Comparison of ENCODE assay signal across 24 cellular contexts in genomic region chr16:57471209-57471608, GRCh38. TPM values are rescaled to one million over a fixed set of nuclear protein-coding genes. Genes with fewer than 3 reads are reported as not detected.
DNase-seq lines count a peak whose midpoint lies in the region; ATAC-seq, FAIRE-seq and TF ChIP-seq lines count a peak whose summit lies in the region.
"Had no signal": no experiment of that assay in that cellular context is flagged by ENCODE, and none has a peak within 500 bp of the region (broad histone marks: within the 10 kb centered on the region; RNA-seq: fewer than 3 reads in every experiment).

No MANE protein-coding gene starts in this region.

- H4K20me1 ChIP-seq in K562 (replicated peaks; ENCODE audit: control insufficient read depth, insufficient read depth, low read length), result 0 out of 2 replicates have a peak, but pooled peaks cover 4% of the 10 kb centered on the region

- H2BK5ac ChIP-seq in trophoblast cell (ENCODE audit: low read depth, low read length, poor library complexity), result no peak overlapping the region

- no peak for FAIRE-seq in K562 (lab: Jason Lieb, UNC)

- 100% methylated on average over 1 of the region's 1 CpG for WGBS in K562 (ENCODE audit: insufficient coverage, low coverage, missing lambda C conversion rate)
- no CpG with 5 or more reads among the region's 1 CpG for WGBS in trophoblast cell (ENCODE audit: extremely low coverage, insufficient coverage, insufficient read length)

- TF ChIP-seq CTCF in K562 (IDR thresholded peaks at IDR 0.05 in 2 of 3, conservative IDR thresholded peaks at IDR 0.05 in 1 of 3; ENCODE audit: insufficient read depth in 2 of 3, low read depth in 1 of 3, low read length in 3 of 3), result no peak

- POLR2A ChIA-PET in K562 (lab: Yijun Ruan, JAX), result interaction anchor here (1.1 to 1.5 kb wide), 5 partner anchors 9 to 170 kb away, joined by 3 to 7 read pairs (median 3); partner anchors contain the start of genes ADGRG5, CIAPIN1, COQ9 and POLR2C

- peak; percentile 58 for DNase-seq in ACHN
- no peak for DNase-seq in K562 (ENCODE audit: extremely low read depth in 1 of 4, low spot score in 3 of 4)
- DNase-seq in left lobe of liver (ENCODE audit: low spot score), result peak; percentile 54
- no peak for DNase-seq in trophoblast cell
- no peak for DNase-seq in mesenteric fat pad (ENCODE audit: low spot score)
- DNase-seq in stimulated activated CD4-positive, alpha-beta T cell treated with anti-CD3 and anti-CD28 coated beads, Interleukin-15, amount 100 ng/mL, for 24 hours, result no peak
- DNase-seq in RPMI8226, result no peak
- DNase-seq: activated CD4-positive, alpha-beta T cell treated with anti-CD3 and anti-CD28 coated beads, Interleukin-2, amount 10 ng/mL, durations not matched to agents 24 days and 14 days; activated effector memory CD4-positive, alpha-beta T cell treated with Interleukin-2 at 50 U/mL for 16 hours; DND-41; foreskin melanocyte; Kasumi-1; kidney glomerular epithelial cell; NCI-H1092; NCI-H2029 treated with DMSO at 0.1 percent for 48 hours; NCI-H345; retina; SHP77; T-helper 1 cell had no signal

- H2AK5ac ChIP-seq in trophoblast cell (ENCODE audit: low read length), result no peak overlapping the region

- TF ChIP-seq POLR2A in K562 (conservative IDR thresholded peaks at IDR 0.05), result no peak

- CTCF ChIA-PET in K562 (lab: Yijun Ruan, JAX; ENCODE audit: low intra/inter-chr PET ratio), result interaction anchor here (0.6 kb wide), 1 partner anchor 893 kb away, joined by 3 read pairs; no protein-coding TSS in a partner anchor

- H2AFZ ChIP-seq in K562 (ENCODE audit: low read depth, low read length) (no peak overlapping the region), trophoblast cell (ENCODE audit: insufficient read depth, low read length, poor library complexity) (no peak overlapping the region)

- intact Hi-C loops in K562 (cut with micrococcal nuclease), result no loop called here

- TSS peak; percentile 24 for BruUV-seq in K562 (replicated peaks; lab: Mats Ljungman, UMichigan)

- no peak overlapping the region for H3K14ac ChIP-seq in trophoblast cell (ENCODE audit: low read length)

- H3K36me3 ChIP-seq in K562 (ENCODE audit: control insufficient read depth, insufficient read depth, low read length), result peaks cover 76% of the 10 kb centered on the region
- peaks cover 71 to 83% of the 10 kb centered on the region in 2 experiments for H3K36me3 ChIP-seq in trophoblast cell (ENCODE audit: control insufficient read depth in 1 of 2, insufficient read depth in 2 of 2, low read length in 2 of 2)

- ATAC-seq in K562 (no peak), left lobe of liver (peak; percentile 42), SK-N-SH treated with all-trans-retinoic acid at 6 μM for 48 hours (no peak)
- ATAC-seq: HCT116 had no signal

- H3K18ac ChIP-seq in trophoblast cell (ENCODE audit: low read length), result no peak overlapping the region

- no peak overlapping the region for H3K4me2 ChIP-seq in K562 (ENCODE audit: insufficient read depth, low read length)
- H3K4me2 ChIP-seq in trophoblast cell (ENCODE audit: low read length), result no peak overlapping the region

- H3K79me1 ChIP-seq in trophoblast cell (ENCODE audit: low read length), result peaks cover 12% of the 10 kb centered on the region

- H4K91ac ChIP-seq in trophoblast cell (ENCODE audit: low read depth, low read length), result no peak overlapping the region

- no peak overlapping the region for H3K27ac ChIP-seq in K562 (ENCODE audit: extremely low read depth, low read depth, low read length)
- peak overlapping the region; percentile 7 for H3K27ac ChIP-seq in trophoblast cell (ENCODE audit: low read depth, low read length)
- H3K27ac ChIP-seq: suprapubic skin had no signal

- no peak overlapping the region for H4K8ac ChIP-seq in trophoblast cell (ENCODE audit: low read depth, low read length)

- H4K12ac ChIP-seq in trophoblast cell (ENCODE audit: low read depth, low read length), result no peak overlapping the region

- no peaks in the 10 kb centered on the region for H3K9me3 ChIP-seq in K562 (replicated peaks; ENCODE audit: control insufficient read depth, insufficient read depth, low read depth, low read length)
- H3K9me3 ChIP-seq in trophoblast cell (ENCODE audit: insufficient read depth, low read depth, low read length), result no peaks in the 10 kb centered on the region
- H3K9me3 ChIP-seq: adrenal gland, suprapubic skin had no signal

- H3K27me3 ChIP-seq in K562 (ENCODE audit: control insufficient read depth in 2 of 2, insufficient read depth in 2 of 2, low read length in 2 of 2) (no peaks in the 10 kb centered on the region), trophoblast cell (ENCODE audit: insufficient read depth, low read length) (no peaks in the 10 kb centered on the region)
- H3K27me3 ChIP-seq: adrenal gland, dorsolateral prefrontal cortex, suprapubic skin had no signal

- TF ChIP-seq RAD21 in K562 (CRISPR knock-in tag; conservative IDR thresholded peaks at IDR 0.05 in 1 of 2, IDR thresholded peaks at IDR 0.05 in 1 of 2), result no peak

- H3K9ac ChIP-seq in K562 (ENCODE audit: insufficient read depth in 1 of 2, low read depth in 2 of 2, low read length in 2 of 2), result no peak overlapping the region
- no peak overlapping the region for H3K9ac ChIP-seq in trophoblast cell (ENCODE audit: low read length)

- in situ Hi-C loops in ACHN (cut with HindIII; ENCODE audit: low pct_ligation_motif_present, low pct_unique_long_range_greater_than_20kb, low sequenced_read_pairs), result no loop called here
- in situ Hi-C loops in K562 (cut with MboI), result no loop called here

- H3K4me3 ChIP-seq in K562 (no peak overlapping the region), trophoblast cell (ENCODE audit: low read depth, low read length) (no peak overlapping the region)
- H3K4me3 ChIP-seq: adrenal gland, dorsolateral prefrontal cortex, suprapubic skin had no signal

- H3K9me1 ChIP-seq in K562 (ENCODE audit: control insufficient read depth, insufficient read depth, low read length), result peaks cover 3% of the 10 kb centered on the region

- TF ChIP-seq EP300 in K562 (IDR thresholded peaks at IDR 0.05; ENCODE audit: low read length), result no peak

- H3K79me2 ChIP-seq in K562 (ENCODE audit: control insufficient read depth, insufficient read depth, low read length) (no peaks in the 10 kb centered on the region), trophoblast cell (ENCODE audit: control insufficient read depth, insufficient read depth, low read length, poor library complexity) (no peaks in the 10 kb centered on the region)

- no peak overlapping the region for H2BK120ac ChIP-seq in trophoblast cell (ENCODE audit: insufficient read depth, low read length, poor library complexity)

- H3K23ac ChIP-seq in trophoblast cell (ENCODE audit: low read length), result no peak overlapping the region

- no peak overlapping the region for H2BK12ac ChIP-seq in trophoblast cell (ENCODE audit: low read length)

- H3K4ac ChIP-seq in trophoblast cell (ENCODE audit: low read depth, low read length), result no peak overlapping the region

- H3K4me1 ChIP-seq in K562 (replicated peaks in 1 of 2; ENCODE audit: control insufficient read depth in 2 of 2, insufficient read depth in 2 of 2, low read length in 2 of 2), result peaks cover 3 to 13% of the 10 kb centered on the region in 2 experiments; a peak in 4 of 5 replicates
- peaks cover 12 to 15% of the 10 kb centered on the region in 2 experiments for H3K4me1 ChIP-seq in trophoblast cell (ENCODE audit: control insufficient read depth in 1 of 2, insufficient read depth in 2 of 2, low read length in 2 of 2)

RNA-seq across cellular contexts. Expression of gene POLR2C, which starts 8.7 kb away (rescaled TPM):
- 125 and 216 TPM in 2 replicates for total RNA-seq in K562 (2011; cell fraction: chromatin; rRNA removed; ENCODE audit: low replicate concordance)
- total RNA-seq in K562 (2011; cell fraction: nucleolus; rRNA removed), result 143 and 160 TPM in 2 replicates
- 131 and 142 TPM in 2 replicates for total RNA-seq in K562 (2011; cell fraction: nucleoplasm; rRNA removed)
- total RNA-seq in K562 (2014; rRNA removed) (131 and 139 TPM in 2 replicates), K562 (2014; rRNA removed; fragmentation: Illumina TruSeq; extraction: Trizol) (89.3 and 90.1 TPM in 2 replicates), K562 (2015; rRNA removed; fragmentation: Illumina TruSeq; extraction: Trizol) (92.3 and 93.9 TPM in 2 replicates), K562 (2021) (77.2 and 84.5 TPM in 2 replicates), left lobe of liver (34.1 TPM), mesenteric fat pad (42.9 TPM)
- polyA plus RNA-seq in K562 (2011; rRNA removed) (163 and 170 TPM in 2 replicates), K562 (2014; fragmentation: Illumina TruSeq; extraction: Trizol) (107 and 131 TPM in 2 replicates), K562 (2014; fragmentation: Nextera tagmentation; extraction: Ambion mirVana) (10 to 100 TPM; 70.3 to 87.4 TPM), K562 (2014; rRNA removed) (97.5 and 108 TPM in 2 replicates)
- polyA plus RNA-seq in K562 (2011; cell fraction: cytosol; rRNA removed), result 234 and 242 TPM in 2 replicates
- 143 and 206 TPM in 2 replicates for polyA plus RNA-seq in K562 (2011; cell fraction: nucleus; rRNA removed)
- 79.8 and 97.9 TPM in 2 replicates for polyA plus RNA-seq in K562 (2012)
- 176 and 218 TPM in 2 replicates for polyA minus RNA-seq in K562 (2011; rRNA and poly(A)+ RNA removed)
- 109 TPM in 2 replicates for polyA minus RNA-seq in K562 (2011; cell fraction: cytosol; rRNA and poly(A)+ RNA removed)
- 69.1 and 102 TPM in 2 replicates for polyA minus RNA-seq in K562 (2011; cell fraction: nucleus; rRNA and poly(A)+ RNA removed)
- 49.8 and 50.6 TPM in 2 replicates for polyA plus RNA-seq in trophoblast cell (2013)

RNA-seq across cellular contexts. Expression of gene DOK4, which starts 15.1 kb away (rescaled TPM):
- total RNA-seq in K562 (2011; cell fraction: chromatin; rRNA removed; ENCODE audit: low replicate concordance), result 3.9 and 13.2 TPM in 2 replicates
- total RNA-seq in K562 (2011; cell fraction: nucleolus; rRNA removed), result 9.2 and 12.2 TPM in 2 replicates
- 6.3 and 7.6 TPM in 2 replicates for total RNA-seq in K562 (2011; cell fraction: nucleoplasm; rRNA removed)
- total RNA-seq in K562 (2014; rRNA removed) (14.4 and 18.9 TPM in 2 replicates), K562 (2014; rRNA removed; fragmentation: Illumina TruSeq; extraction: Trizol) (2.3 and 3.2 TPM in 2 replicates), K562 (2015; rRNA removed; fragmentation: Illumina TruSeq; extraction: Trizol) (8.3 and 9.3 TPM in 2 replicates), K562 (2021) (11.0 and 11.4 TPM in 2 replicates), left lobe of liver (43.9 TPM), mesenteric fat pad (7.3 TPM)
- polyA plus RNA-seq in K562 (2011; rRNA removed) (10.8 and 11.3 TPM in 2 replicates), K562 (2014; fragmentation: Illumina TruSeq; extraction: Trizol) (6.5 and 9.5 TPM in 2 replicates), K562 (2014; fragmentation: Nextera tagmentation; extraction: Ambion mirVana) (under 1 TPM; 0.10 TPM), K562 (2014; rRNA removed) (12.4 and 16.4 TPM in 2 replicates)
- polyA plus RNA-seq in K562 (2011; cell fraction: cytosol; rRNA removed), result 14.0 and 19.6 TPM in 2 replicates
- polyA plus RNA-seq in K562 (2011; cell fraction: nucleus; rRNA removed), result 23.7 and 31.1 TPM in 2 replicates
- polyA plus RNA-seq in K562 (2012), result 10.2 and 13.2 TPM in 2 replicates
- 3.6 and 5.5 TPM in 2 replicates for polyA minus RNA-seq in K562 (2011; rRNA and poly(A)+ RNA removed)
- 5.9 and 6.1 TPM in 2 replicates for polyA minus RNA-seq in K562 (2011; cell fraction: cytosol; rRNA and poly(A)+ RNA removed)
- 5.2 and 5.3 TPM in 2 replicates for polyA minus RNA-seq in K562 (2011; cell fraction: nucleus; rRNA and poly(A)+ RNA removed)
- 407 and 429 TPM in 2 replicates for polyA plus RNA-seq in trophoblast cell (2013)

RNA-seq across cellular contexts. Expression of gene COQ9, which starts 23.9 kb away (rescaled TPM):
- total RNA-seq in K562 (2011; cell fraction: chromatin; rRNA removed; ENCODE audit: low replicate concordance), result 89.8 and 122 TPM in 2 replicates
- 76.9 and 77.6 TPM in 2 replicates for total RNA-seq in K562 (2011; cell fraction: nucleolus; rRNA removed)
- total RNA-seq in K562 (2011; cell fraction: nucleoplasm; rRNA removed), result 91.4 and 128 TPM in 2 replicates
- 74.4 and 98.2 TPM in 2 replicates for total RNA-seq in K562 (2014; rRNA removed)
- 62.5 and 65.5 TPM in 2 replicates for total RNA-seq in K562 (2014; rRNA removed; fragmentation: Illumina TruSeq; extraction: Trizol)
- 68.9 and 71.4 TPM in 2 replicates for total RNA-seq in K562 (2015; rRNA removed; fragmentation: Illumina TruSeq; extraction: Trizol)
- total RNA-seq in K562 (2021), result 63.3 and 63.7 TPM in 2 replicates
- polyA plus RNA-seq in K562 (2011; rRNA removed), result 139 and 143 TPM in 2 replicates
- polyA plus RNA-seq in K562 (2011; cell fraction: cytosol; rRNA removed), result 148 and 155 TPM in 2 replicates
- polyA plus RNA-seq in K562 (2011; cell fraction: nucleus; rRNA removed), result 246 and 249 TPM in 2 replicates
- polyA plus RNA-seq in K562 (2012), result 62.1 and 66.0 TPM in 2 replicates
- 92.0 and 110 TPM in 2 replicates for polyA plus RNA-seq in K562 (2014; fragmentation: Illumina TruSeq; extraction: Trizol)
- polyA plus RNA-seq in K562 (2014; fragmentation: Nextera tagmentation; extraction: Ambion mirVana), result 10 to 100 TPM; 35.0 to 55.2 TPM
- polyA plus RNA-seq in K562 (2014; rRNA removed), result 84.2 and 102 TPM in 2 replicates
- 93.4 and 108 TPM in 2 replicates for polyA minus RNA-seq in K562 (2011; rRNA and poly(A)+ RNA removed)
- 34.5 and 39.3 TPM in 2 replicates for polyA minus RNA-seq in K562 (2011; cell fraction: cytosol; rRNA and poly(A)+ RNA removed)
- polyA minus RNA-seq in K562 (2011; cell fraction: nucleus; rRNA and poly(A)+ RNA removed), result 46.4 and 57.6 TPM in 2 replicates
- 64.5 TPM for total RNA-seq in left lobe of liver
- polyA plus RNA-seq in trophoblast cell (2013), result 21.2 and 21.9 TPM in 2 replicates
- 39.2 TPM for total RNA-seq in mesenteric fat pad

RNA-seq across cellular contexts. Expression of gene CIAPIN1, which starts 24.0 kb away (rescaled TPM):
- total RNA-seq in K562 (2011; cell fraction: chromatin; rRNA removed; ENCODE audit: low replicate concordance), result 76.1 and 94.2 TPM in 2 replicates
- 47.2 and 48.7 TPM in 2 replicates for total RNA-seq in K562 (2011; cell fraction: nucleolus; rRNA removed)
- total RNA-seq in K562 (2011; cell fraction: nucleoplasm; rRNA removed), result 57.9 and 64.7 TPM in 2 replicates
- total RNA-seq in K562 (2014; rRNA removed) (79.2 and 100 TPM in 2 replicates), K562 (2014; rRNA removed; fragmentation: Illumina TruSeq; extraction: Trizol) (78.2 and 83.6 TPM in 2 replicates), K562 (2015; rRNA removed; fragmentation: Illumina TruSeq; extraction: Trizol) (71.8 and 74.6 TPM in 2 replicates), K562 (2021) (95.7 and 102 TPM in 2 replicates), left lobe of liver (21.3 TPM), mesenteric fat pad (53.6 TPM)
- polyA plus RNA-seq in K562 (2011; rRNA removed) (98.1 and 104 TPM in 2 replicates), K562 (2014; fragmentation: Illumina TruSeq; extraction: Trizol) (85.8 and 87.4 TPM in 2 replicates), K562 (2014; fragmentation: Nextera tagmentation; extraction: Ambion mirVana) (100 to 1,000 TPM; 256 to 263 TPM), K562 (2014; rRNA removed) (68.3 and 72.8 TPM in 2 replicates)
- 79.8 and 91.8 TPM in 2 replicates for polyA plus RNA-seq in K562 (2011; cell fraction: cytosol; rRNA removed)
- 64.2 and 65.5 TPM in 2 replicates for polyA plus RNA-seq in K562 (2011; cell fraction: nucleus; rRNA removed)
- polyA plus RNA-seq in K562 (2012), result 59.6 and 73.4 TPM in 2 replicates
- 67.4 and 77.9 TPM in 2 replicates for polyA minus RNA-seq in K562 (2011; rRNA and poly(A)+ RNA removed)
- polyA minus RNA-seq in K562 (2011; cell fraction: cytosol; rRNA and poly(A)+ RNA removed), result 23.9 and 35.3 TPM in 2 replicates
- polyA minus RNA-seq in K562 (2011; cell fraction: nucleus; rRNA and poly(A)+ RNA removed), result 14.1 and 24.7 TPM in 2 replicates
- 36.7 and 38.3 TPM in 2 replicates for polyA plus RNA-seq in trophoblast cell (2013)

Comparison
In these comparisons a context has a peak if more than half of its experiments do, and no peak if none do; other contexts are left out.
1. DNase-seq: peak in ACHN (single experiment) and left lobe of liver (single experiment); none in K562 (0 of 4), trophoblast cell (0 of 2), mesenteric fat pad (single experiment), stimulated activated CD4-positive, alpha-beta T cell treated with anti-CD3 and anti-CD28 coated beads, Interleukin-15, amount 100 ng/mL, for 24 hours (single experiment) and RPMI8226 (single experiment).